ENCODE assay signal across 8 cellular contexts in genomic region chr16:19179890-19180490, GRCh38. TPM values are rescaled to one million over a fixed set of nuclear protein-coding genes. Genes with fewer than 3 reads are reported as not detected.
DNase-seq lines count a peak whose midpoint lies in the region; ATAC-seq and TF ChIP-seq lines count a peak whose summit lies in the region.

No MANE protein-coding gene starts in this region.

- H3K36me3 Mint-ChIP-seq in activated T-cell treated with anti-CD3 and anti-CD28 coated beads, Interleukin-2, amount 50 U/mL, for 72 hours (ENCODE audit: insufficient read depth in 2 of 2): no peaks in the 10 kb centered on the region

- no peaks in the 10 kb centered on the region for H3K4me1 Mint-ChIP-seq in activated T-cell treated with anti-CD3 and anti-CD28 coated beads, Interleukin-2, amount 50 U/mL, for 72 hours (ENCODE audit: low read depth)

- H3K9me3 Mint-ChIP-seq in activated T-cell treated with anti-CD3 and anti-CD28 coated beads, Interleukin-2, amount 50 U/mL, for 72 hours: no peaks in the 10 kb centered on the region

- TF ChIP-seq POLR2A in NB4 (IDR thresholded peaks at IDR 0.05; ENCODE audit: extremely low read depth, insufficient read length): no peak

- no peak overlapping the region for H3K27ac Mint-ChIP-seq in activated T-cell treated with anti-CD3 and anti-CD28 coated beads, Interleukin-2, amount 50 U/mL, for 72 hours

- H3K27me3 Mint-ChIP-seq in activated T-cell treated with anti-CD3 and anti-CD28 coated beads, Interleukin-2, amount 50 U/mL, for 72 hours (ENCODE audit: low read depth): peaks cover 12% of the 10 kb centered on the region

- DNase-seq in activated CD4-positive, CD25-positive, alpha-beta regulatory T cell treated with anti-CD3 and anti-CD28 coated beads, Interleukin-2, amount 50 U/mL, for 72 hours: peak; percentile 43
- peak; percentile 94 for DNase-seq in NB4 (ENCODE audit: low read depth)
- peak; percentile 41 to 65 for DNase-seq in activated T-cell treated with anti-CD3 and anti-CD28 coated beads, Interleukin-2, amount 50 U/mL, for 72 hours
- DNase-seq in head of caudate nucleus: peak; percentile 26 to 78 (median 54)
- DNase-seq in pulmonary artery endothelial cell (ENCODE audit: low read depth, low spot score): peak; percentile 10
- no peak for DNase-seq in cerebellum (ENCODE audit: low spot score)

- no peak overlapping the region for H3K4me3 Mint-ChIP-seq in activated T-cell treated with anti-CD3 and anti-CD28 coated beads, Interleukin-2, amount 50 U/mL, for 72 hours

- ATAC-seq in activated CD4-positive, CD25-positive, alpha-beta regulatory T cell treated with anti-CD3 and anti-CD28 coated beads, Interleukin-2, amount 50 U/mL, for 24 hours: no peak
- ATAC-seq in activated T-cell treated with anti-CD3 and anti-CD28 coated beads, Interleukin-2, amount 50 U/mL, for 72 hours (replicated peaks in 1 of 2): peak in 1 of 2 donors; percentile 48
- ATAC-seq in HG03571 (IDR thresholded peaks at IDR 0.05; ENCODE audit: unreplicated experiment): no peak

- TF ChIP-seq CTCF in NB4 (IDR thresholded peaks at IDR 0.05; ENCODE audit: low read depth, low read length): peak; percentile 82

- intact Hi-C loops in head of caudate nucleus (cut with DNase I): loop anchor here (5.0 kb wide), 1 partner anchor 98 kb away; no protein-coding TSS in a partner anchor

- H3K4me3 ChIP-seq in NB4 (ENCODE audit: low read depth, low read length): no peak overlapping the region

RNA-seq across cellular contexts. Expression of gene SYT17, which starts 11.9 kb away (rescaled TPM):
- total RNA-seq in activated T-cell treated with anti-CD3 and anti-CD28 coated beads, Interleukin-2, amount 50 U/mL, for 72 hours: under 1 TPM; 0.36 to 0.39 TPM
- 0.49 and 0.59 TPM in 2 replicates for total RNA-seq in pulmonary artery endothelial cell
- total RNA-seq in cerebellum: 4.6 TPM
